In the genomic region with DNA sequence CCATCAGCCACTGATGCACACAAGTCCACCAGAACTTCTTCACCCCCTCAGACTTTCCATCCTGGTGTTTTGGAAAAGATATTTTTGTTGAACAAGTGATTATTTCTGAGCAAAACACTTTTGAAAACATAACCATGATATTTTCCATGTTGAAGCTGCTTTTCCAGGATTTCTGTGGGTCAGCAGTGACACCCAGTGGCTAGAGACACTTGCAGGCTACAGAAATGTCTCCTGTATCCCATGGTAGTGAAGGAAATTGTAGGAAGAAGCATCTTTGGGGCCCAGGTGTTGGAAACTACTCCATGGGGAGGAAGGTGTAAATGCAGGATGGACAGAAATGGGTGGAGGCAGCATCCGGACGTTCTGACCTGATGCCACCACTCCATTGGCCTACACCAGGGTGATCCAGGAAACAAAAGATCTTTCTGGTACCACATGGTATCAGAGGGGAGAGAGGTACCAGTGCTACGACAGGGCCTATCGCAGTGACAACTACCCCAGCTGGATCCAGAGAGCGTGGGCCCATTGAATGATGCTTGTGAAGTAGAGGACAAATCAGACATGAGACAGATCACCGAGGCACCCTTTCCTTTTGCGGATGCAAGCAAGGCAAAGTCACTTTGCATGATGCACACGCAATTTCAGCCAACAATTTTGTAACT, we compare ENCODE assay signal across 12 cellular contexts.
DNase-seq lines count a peak whose midpoint lies in the region; ATAC-seq and TF ChIP-seq lines count a peak whose summit lies in the region.
"Had no signal": no experiment of that assay in that cellular context is flagged by ENCODE, and none has a peak within 500 bp of the region (broad histone marks: within the 10 kb centered on the region; RNA-seq: fewer than 3 reads in every experiment).

No MANE protein-coding gene starts in this region.

- no peak overlapping the region for H3K4me3 Mint-ChIP-seq in activated CD4-positive, alpha-beta T cell treated with anti-CD3 and anti-CD28 coated beads for 36 hours
- no peak overlapping the region for H3K4me3 Mint-ChIP-seq in activated CD4-positive, alpha-beta T cell treated with anti-CD3 and anti-CD28 coated beads, Interleukin-2, amount 10 ng/mL, durations not matched to agents 24 days and 14 days
- H3K4me3 Mint-ChIP-seq in type B pancreatic cell: no peak overlapping the region

- H3K4me3 ChIP-seq in epithelial cell of esophagus (ENCODE audit: low read length): no peak overlapping the region
- H3K4me3 ChIP-seq: BLaER1 had no signal

- no peak for ATAC-seq in activated CD4-positive, alpha-beta T cell treated with anti-CD3 and anti-CD28 coated beads for 36 hours
- ATAC-seq in HG02610 (IDR thresholded peaks at IDR 0.05; ENCODE audit: unreplicated experiment) (no peak), HG03097 (IDR thresholded peaks at IDR 0.05; ENCODE audit: low FRiP score, unreplicated experiment) (no peak)

- H3K9me3 Mint-ChIP-seq in activated CD4-positive, alpha-beta T cell treated with anti-CD3 and anti-CD28 coated beads for 36 hours (ENCODE audit: low read depth): no peaks in the 10 kb centered on the region
- H3K9me3 Mint-ChIP-seq in activated CD4-positive, alpha-beta T cell treated with anti-CD3 and anti-CD28 coated beads, Interleukin-2, amount 10 ng/mL, durations not matched to agents 24 days and 14 days: no peaks in the 10 kb centered on the region
- H3K9me3 Mint-ChIP-seq in type B pancreatic cell: no peaks in the 10 kb centered on the region

- POLR2A ChIA-PET in activated CD4-positive, alpha-beta T cell treated with anti-CD3 and anti-CD28 coated beads for 36 hours (lab: Charles Lee): no interaction called here

- H3K4me1 Mint-ChIP-seq in activated CD4-positive, alpha-beta T cell treated with anti-CD3 and anti-CD28 coated beads for 36 hours: no peaks in the 10 kb centered on the region
- H3K4me1 Mint-ChIP-seq in activated CD4-positive, alpha-beta T cell treated with anti-CD3 and anti-CD28 coated beads, Interleukin-2, amount 10 ng/mL, durations not matched to agents 24 days and 14 days: no peaks in the 10 kb centered on the region
- H3K4me1 Mint-ChIP-seq in type B pancreatic cell (ENCODE audit: unreplicated experiment): no peaks in the 10 kb centered on the region

- TF ChIP-seq CTCF in epithelial cell of esophagus (IDR thresholded peaks at IDR 0.05; ENCODE audit: insufficient read depth, low read depth, low read length, missing control alignments) (peak; percentile 53), type B pancreatic cell (conservative IDR thresholded peaks at IDR 0.05) (peak; percentile 66)

- peaks cover 1% of the 10 kb centered on the region for H3K27me3 Mint-ChIP-seq in activated CD4-positive, alpha-beta T cell treated with anti-CD3 and anti-CD28 coated beads for 36 hours
- H3K27me3 Mint-ChIP-seq in activated CD4-positive, alpha-beta T cell treated with anti-CD3 and anti-CD28 coated beads, Interleukin-2, amount 10 ng/mL, durations not matched to agents 24 days and 14 days: no peaks in the 10 kb centered on the region
- peaks cover 20% of the 10 kb centered on the region for H3K27me3 Mint-ChIP-seq in type B pancreatic cell

- H3K36me3 Mint-ChIP-seq in activated CD4-positive, alpha-beta T cell treated with anti-CD3 and anti-CD28 coated beads for 36 hours (ENCODE audit: low read depth): no peaks in the 10 kb centered on the region
- no peaks in the 10 kb centered on the region for H3K36me3 Mint-ChIP-seq in activated CD4-positive, alpha-beta T cell treated with anti-CD3 and anti-CD28 coated beads, Interleukin-2, amount 10 ng/mL, durations not matched to agents 24 days and 14 days (ENCODE audit: low read depth)
- no peaks in the 10 kb centered on the region for H3K36me3 Mint-ChIP-seq in type B pancreatic cell

- H3K27ac Mint-ChIP-seq in activated CD4-positive, alpha-beta T cell treated with anti-CD3 and anti-CD28 coated beads for 36 hours: no peak overlapping the region
- no peak overlapping the region for H3K27ac Mint-ChIP-seq in activated CD4-positive, alpha-beta T cell treated with anti-CD3 and anti-CD28 coated beads, Interleukin-2, amount 10 ng/mL, durations not matched to agents 24 days and 14 days
- no peak overlapping the region for H3K27ac Mint-ChIP-seq in type B pancreatic cell

- CTCF ChIA-PET in activated CD4-positive, alpha-beta T cell treated with anti-CD3 and anti-CD28 coated beads for 36 hours (lab: Charles Lee): interaction anchor here (0.6 to 1.3 kb wide), 3 partner anchors 266 to 647 kb away, joined by 3 to 8 read pairs (median 3); no protein-coding TSS in a partner anchor

- intact Hi-C loops in activated CD4-positive, alpha-beta T cell treated with anti-CD3 and anti-CD28 coated beads for 36 hours (cut with DNase I, micrococcal nuclease): loop anchor here in 1 of 2 experiments (5.0 kb wide), 1 partner anchor 266 kb away; no protein-coding TSS in a partner anchor
- intact Hi-C loops in activated CD4-positive, alpha-beta T cell treated with anti-CD3 and anti-CD28 coated beads, Interleukin-2, amount 10 ng/mL, durations not matched to agents 24 days and 14 days (cut with micrococcal nuclease): no loop called here

- peak; percentile 27 for DNase-seq in activated CD4-positive, alpha-beta T cell treated with anti-CD3 and anti-CD28 coated beads for 36 hours
- DNase-seq in activated CD4-positive, alpha-beta T cell treated with anti-CD3 and anti-CD28 coated beads, Interleukin-2, amount 10 ng/mL, durations not matched to agents 24 days and 14 days: no peak
- peak; percentile 15 for DNase-seq in NCI-H774 (lab: John Stamatoyannopoulos, UW)
- peak; percentile 15 for DNase-seq in epithelial cell of esophagus (ENCODE audit: low read depth)
- no peak for DNase-seq in type B pancreatic cell (ENCODE audit: extremely low spot score, unreplicated experiment)
- DNase-seq in EL: no peak
- DNase-seq: effector CD8-positive, alpha-beta T cell; stimulated activated naive CD4-positive, alpha-beta T cell treated with Interleukin-2 at 50 U/mL for 16 hours; T-helper 9 cell had no signal

Comparison
In these comparisons a context has a peak if more than half of its experiments do, and no peak if none do; other contexts are left out.
1. DNase-seq: peak in activated CD4-positive, alpha-beta T cell treated with anti-CD3 and anti-CD28 coated beads for 36 hours (single experiment), NCI-H774 (single experiment) and epithelial cell of esophagus (single experiment); none in activated CD4-positive, alpha-beta T cell treated with anti-CD3 and anti-CD28 coated beads, Interleukin-2, amount 10 ng/mL, durations not matched to agents 24 days and 14 days (single experiment), type B pancreatic cell (single experiment) and EL (single experiment).